ENCODE assay signal across 25 cellular contexts in the genomic region with DNA sequence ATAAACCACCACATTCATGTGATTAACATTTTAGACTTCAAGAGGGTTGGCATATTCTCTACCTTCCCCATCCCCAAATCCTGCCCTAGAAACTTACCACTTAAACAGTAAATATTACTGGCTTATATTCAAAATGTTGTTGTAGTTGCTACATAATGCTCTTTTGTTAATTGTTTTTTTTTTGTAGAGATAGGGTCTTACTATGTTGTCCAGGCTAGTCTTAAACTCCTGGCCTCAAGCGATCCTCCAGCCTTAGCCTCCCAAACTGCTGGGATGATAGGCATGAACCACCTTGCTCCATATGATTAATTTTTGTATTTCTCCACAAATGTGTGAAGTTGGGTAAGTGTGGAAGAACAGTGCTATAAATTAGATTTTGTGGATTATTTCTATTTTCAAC. TPM values are rescaled to one million over a fixed set of nuclear protein-coding genes. Genes with fewer than 3 reads are reported as not detected.
A peak's percentile ranks its signal among the peaks of the same experiment; 100 is the strongest.
DNase-seq lines count a peak whose midpoint lies in the region; ATAC-seq and TF ChIP-seq lines count a peak whose summit lies in the region.
"Had no signal": no experiment of that assay in that cellular context is flagged by ENCODE, and none has a peak within 500 bp of the region (broad histone marks: within the 10 kb centered on the region; RNA-seq: fewer than 3 reads in every experiment).

No MANE protein-coding gene starts in this region.

- ATAC-seq in heart left ventricle (peak in 1 of 4 donors; percentile 0), Right ventricle myocardium superior (ENCODE audit: poor library complexity) (no peak), upper lobe of right lung (no peak), HG03095 (IDR thresholded peaks at IDR 0.05; ENCODE audit: unreplicated experiment) (no peak)
- ATAC-seq: stimulated activated effector memory CD8-positive, alpha-beta T cell treated with anti-CD3 and anti-CD28 coated beads, Interleukin-12 subunit alpha, Interleukin-12 subunit beta, amount 100 ng/mL, for 72 hours had no signal

- DNase-seq in heart left ventricle (no peak), Right ventricle myocardium superior (no peak), spleen (no peak), upper lobe of right lung (no peak), T1000 (lab: John Stamatoyannopoulos, UW) (no peak)
- no peak for DNase-seq in central memory CD4-positive, alpha-beta T cell
- DNase-seq: 8988T; activated naive CD4-positive, alpha-beta T cell treated with anti-CD3 and anti-CD28 coated beads, Interleukin-2, amount 50 U/mL, for 16 hours; CD4-positive, CD25-positive, alpha-beta regulatory T cell; effector CD8-positive, alpha-beta T cell; foreskin melanocyte; HCEC 1CT; IMR-90; NCI-H1105; NCI-H2029 treated with DMSO at 0.1 percent for 48 hours; NCI-H226; NCI-H82; trophoblast cell had no signal

- H3K9me3 ChIP-seq in heart left ventricle (no peaks in the 10 kb centered on the region), spleen (no peaks in the 10 kb centered on the region), upper lobe of right lung (no peaks in the 10 kb centered on the region)
- H3K9me3 ChIP-seq: prostate gland had no signal

- H3K36me3 ChIP-seq in heart left ventricle, result peaks cover 6 to 100% (median 99%) of the 10 kb centered on the region in 9 donors
- H3K36me3 ChIP-seq in spleen, result peaks cover 0 to 100% (median 25%) of the 10 kb centered on the region in 6 donors
- peaks cover 100% of the 10 kb centered on the region for H3K36me3 ChIP-seq in upper lobe of right lung

- peak in 1 of 2 donors; percentile 47 for TF ChIP-seq POLR2A in heart left ventricle (IDR thresholded peaks at IDR 0.05)
- no peak for TF ChIP-seq POLR2A in spleen (IDR thresholded peaks at IDR 0.05)

- peaks cover 0 to 82% (median 56%) of the 10 kb centered on the region in 12 donors for H3K4me1 ChIP-seq in heart left ventricle
- peaks cover 0 to 75% (median 43%) of the 10 kb centered on the region in 6 donors for H3K4me1 ChIP-seq in spleen
- peaks cover 30% of the 10 kb centered on the region for H3K4me1 ChIP-seq in upper lobe of right lung

- H3K27me3 ChIP-seq in heart left ventricle, result no peaks in the 10 kb centered on the region
- H3K27me3 ChIP-seq in layer of hippocampus (ENCODE audit: control insufficient read depth, insufficient read depth, low read length), result no peaks in the 10 kb centered on the region
- no peaks in the 10 kb centered on the region for H3K27me3 ChIP-seq in spleen (replicated peaks in 1 of 7)
- no peaks in the 10 kb centered on the region for H3K27me3 ChIP-seq in upper lobe of right lung

- 95 to 100% (median 97%) methylated on average over 1 of the region's 1 CpG for WGBS in heart left ventricle, 4 donors
- WGBS in spleen, 5 donors, result 89 to 100% (median 97%) methylated on average over 1 of the region's 1 CpG

- intact Hi-C loops in heart left ventricle (cut with DNase I), result loop anchor here in 3 of 10 donors (2.0 to 5.0 kb wide), 3 partner anchors 37 to 95 kb away; no protein-coding TSS in a partner anchor
- intact Hi-C loops in Right ventricle myocardium superior (cut with DNase I), result loop anchor here (5.0 kb wide), 1 partner anchor 37 kb away; no protein-coding TSS in a partner anchor
- intact Hi-C loops in spleen (cut with DNase I; ENCODE audit: low total_unique reads), result loop anchor here (10.0 kb wide), 2 partner anchors 45 to 95 kb away; no protein-coding TSS in a partner anchor
- intact Hi-C loops in upper lobe of right lung (cut with DNase I), result no loop called here

- H3K27ac ChIP-seq in heart left ventricle (peak overlapping the region in 7 of 12 donors; percentile 6 to 99 (median 66)), layer of hippocampus (ENCODE audit: low read depth, low read length) (peak overlapping the region; percentile 55), spleen (peak overlapping the region in 5 of 8 donors; percentile 1 to 95 (median 93)), upper lobe of right lung (no peak overlapping the region)

- H3K4me3 ChIP-seq in heart left ventricle (peak overlapping the region in 2 of 12 donors; percentile 86 to 98), spleen (peak overlapping the region in 2 of 8 donors; percentile 76 to 81), upper lobe of right lung (peak overlapping the region; percentile 76)
- H3K4me3 ChIP-seq: prostate gland, smooth muscle cell had no signal

- TF ChIP-seq CTCF in heart left ventricle (IDR thresholded peaks at IDR 0.05) (no peak), spleen (IDR thresholded peaks at IDR 0.05 in 8 of 11, conservative IDR thresholded peaks at IDR 0.05 in 3 of 11) (no peak), upper lobe of right lung (IDR thresholded peaks at IDR 0.05) (no peak)

RNA-seq across cellular contexts. Expression of a gene that starts 6.5 kb away (rescaled TPM):
- total RNA-seq in heart left ventricle, result 1,000 to 10,000 TPM in 2 of 9 donors, 100 to 1,000 TPM in 5, 10 to 100 TPM in 2; 45.6 to 4,362 (median 173) TPM
- 100 to 1,000 TPM; 116 to 724 TPM for polyA plus RNA-seq in heart left ventricle
- total RNA-seq in Right ventricle myocardium superior, result 374 TPM
- 1,000 to 10,000 TPM in 1 of 7 donors, 100 to 1,000 TPM in 4, 10 to 100 TPM in 2; 42.1 to 1,055 (median 252) TPM for total RNA-seq in spleen
- 10 to 100 TPM; 21.1 to 48.9 (median 23.8) TPM for polyA plus RNA-seq in spleen
- 156 TPM for total RNA-seq in upper lobe of right lung
- total RNA-seq: CD4-positive, CD25-positive, alpha-beta regulatory T cell; OCI-LY7; smooth muscle cell had no signal
- polyA plus RNA-seq: CD4-positive, CD25-positive, alpha-beta regulatory T cell; neural cell; smooth muscle cell had no signal
